In the genomic region with DNA sequence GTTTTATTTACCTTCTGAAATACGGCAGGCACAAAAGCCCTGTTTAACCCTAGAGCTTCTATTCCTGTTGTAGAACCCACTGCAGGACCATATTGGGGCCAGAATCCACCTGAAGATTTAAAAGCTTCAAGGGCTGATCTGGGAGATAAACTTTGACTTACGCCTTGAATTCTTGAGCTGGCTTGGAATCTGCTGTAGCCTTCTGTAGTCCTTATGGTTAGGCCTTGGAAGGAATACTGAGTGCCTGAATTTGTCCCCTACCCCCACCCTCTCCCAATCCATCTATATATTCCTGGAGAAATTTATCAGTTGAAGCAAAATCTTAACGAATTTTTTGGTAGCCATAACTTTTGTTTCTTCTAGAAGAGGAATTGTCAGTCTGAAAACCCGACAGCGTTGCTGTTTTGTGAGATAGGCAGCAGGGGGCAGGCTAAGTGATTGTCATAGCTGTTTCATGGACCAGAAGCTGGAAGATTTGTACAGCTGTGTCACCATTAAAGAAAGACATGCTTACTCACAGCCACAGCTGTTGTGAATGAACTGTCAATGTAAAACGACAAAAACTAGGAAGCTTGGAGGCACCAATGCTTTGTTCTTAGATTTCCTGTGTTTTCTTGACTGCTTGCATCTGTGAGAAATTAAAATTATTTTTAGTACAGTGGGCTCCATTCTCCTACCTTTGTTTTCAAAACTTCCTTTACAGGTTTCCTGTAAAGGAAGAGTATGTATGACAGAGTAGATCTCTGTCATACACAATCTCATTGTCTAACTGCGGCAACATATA, we compare ENCODE assay signal across 1 cellular context.
TF ChIP-seq lines count a peak whose summit lies in the region.

No MANE protein-coding gene starts in this region.

TF ChIP-seq in endothelial cell of umbilical vein, 7 proteins besides CTCF, POLR2A, EP300 and RAD21 (continued from another document):
- TF ChIP-seq, protein P1, sequence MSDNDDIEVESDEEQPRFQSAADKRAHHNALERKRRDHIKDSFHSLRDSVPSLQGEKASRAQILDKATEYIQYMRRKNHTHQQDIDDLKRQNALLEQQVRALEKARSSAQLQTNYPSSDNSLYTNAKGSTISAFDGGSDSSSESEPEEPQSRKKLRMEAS (IDR thresholded peaks at IDR 0.05; ENCODE audit: insufficient read depth, insufficient read length) = no peak
- peak; percentile 55 for TF ChIP-seq FOS (IDR thresholded peaks at IDR 0.05; ENCODE audit: borderline replicate concordance, insufficient read depth, low read length)
- TF ChIP-seq GATA2 (IDR thresholded peaks at IDR 0.05; ENCODE audit: insufficient read depth, insufficient read length, low read depth, low read length) = no peak
- peak; percentile 72 for TF ChIP-seq POLR2AphosphoS5 (IDR thresholded peaks at IDR 0.05; ENCODE audit: insufficient read depth, low read depth, low read length)
